In genomic region chr3:16987141-16987540, GRCh38 we compare ENCODE assay signal across 28 cellular contexts.
DNase-seq lines count a peak whose midpoint lies in the region; ATAC-seq, FAIRE-seq and TF ChIP-seq lines count a peak whose summit lies in the region.
"Had no signal": no experiment of that assay in that cellular context is flagged by ENCODE, and none has a peak within 500 bp of the region (broad histone marks: within the 10 kb centered on the region; RNA-seq: fewer than 3 reads in every experiment).

No MANE protein-coding gene starts in this region.

- no peak overlapping the region for H2AFZ ChIP-seq in trophoblast cell (ENCODE audit: insufficient read depth, low read length, poor library complexity)

- H4K91ac ChIP-seq in trophoblast cell (ENCODE audit: low read depth, low read length) = no peak overlapping the region

- no peaks in the 10 kb centered on the region for H3K36me3 ChIP-seq in trophoblast cell (ENCODE audit: control insufficient read depth in 1 of 2, insufficient read depth in 2 of 2, low read length in 2 of 2)
- H3K36me3 ChIP-seq in tibial nerve = no peaks in the 10 kb centered on the region
- H3K36me3 ChIP-seq: SJCRH30 had no signal

- H2AK5ac ChIP-seq in trophoblast cell (ENCODE audit: low read length) = no peak overlapping the region

- no peak overlapping the region for H3K4me3 ChIP-seq in trophoblast cell (ENCODE audit: low read depth, low read length)
- H3K4me3 ChIP-seq in coronary artery = no peak overlapping the region
- no peak overlapping the region for H3K4me3 ChIP-seq in tibial nerve
- H3K4me3 ChIP-seq: A549; BLaER1 treated with 17β-estradiol and CSF1 and Interleukin-3, amounts not matched to agents 10 nM and 100 nM; K562; SJCRH30 had no signal

- no peak overlapping the region for H4K12ac ChIP-seq in trophoblast cell (ENCODE audit: low read depth, low read length)

- H3K4ac ChIP-seq in trophoblast cell (ENCODE audit: low read depth, low read length) = no peak overlapping the region

- intact Hi-C loops in left colon (cut with DNase I, micrococcal nuclease) = no loop called here

- H2BK5ac ChIP-seq in trophoblast cell (ENCODE audit: low read depth, low read length, poor library complexity) = no peak overlapping the region

- peak overlapping the region; percentile 88 for H3K23ac ChIP-seq in trophoblast cell (ENCODE audit: low read length)

- no peak for TF ChIP-seq EP300 in tibial nerve (IDR thresholded peaks at IDR 0.05)

- H2BK12ac ChIP-seq in trophoblast cell (ENCODE audit: low read length) = no peak overlapping the region

- H3K27me3 ChIP-seq in trophoblast cell (ENCODE audit: insufficient read depth, low read length) = no peaks in the 10 kb centered on the region
- no peaks in the 10 kb centered on the region for H3K27me3 ChIP-seq in tibial nerve
- H3K27me3 ChIP-seq: BLaER1 treated with 17β-estradiol and CSF1 and Interleukin-3, amounts not matched to agents 10 nM and 100 nM; SJCRH30 had no signal

- no peaks in the 10 kb centered on the region for H3K79me2 ChIP-seq in trophoblast cell (ENCODE audit: control insufficient read depth, insufficient read depth, low read length, poor library complexity)

- ATAC-seq in left colon = peak; percentile 46
- ATAC-seq: A549, HCT116, K562, PC-3, SK-N-SH treated with all-trans-retinoic acid at 6 μM for 48 hours had no signal

- H3K4me1 ChIP-seq in trophoblast cell (ENCODE audit: control insufficient read depth in 1 of 2, insufficient read depth in 2 of 2, low read length in 2 of 2) = no peaks in the 10 kb centered on the region
- H3K4me1 ChIP-seq in tibial nerve = no peaks in the 10 kb centered on the region
- H3K4me1 ChIP-seq: A549; BLaER1 treated with 17β-estradiol and CSF1 and Interleukin-3, amounts not matched to agents 10 nM and 100 nM; SJCRH30 had no signal

- H3K9ac ChIP-seq in trophoblast cell (ENCODE audit: low read length) = no peak overlapping the region
- H3K9ac ChIP-seq: BLaER1 treated with 17β-estradiol and CSF1 and Interleukin-3, amounts not matched to agents 10 nM and 100 nM had no signal

- TF ChIP-seq CTCF in coronary artery (IDR thresholded peaks at IDR 0.05) (no peak), tibial nerve (IDR thresholded peaks at IDR 0.05) (no peak)

- no peak for TF ChIP-seq POLR2A in tibial nerve (IDR thresholded peaks at IDR 0.05)

- H3K27ac ChIP-seq in trophoblast cell (ENCODE audit: low read depth, low read length) (no peak overlapping the region), coronary artery (no peak overlapping the region), tibial nerve (no peak overlapping the region)
- H3K27ac ChIP-seq: A549; BLaER1 treated with 17β-estradiol and CSF1 and Interleukin-3, amounts not matched to agents 10 nM and 100 nM; SJCRH30 had no signal

- H3K18ac ChIP-seq in trophoblast cell (ENCODE audit: low read length) = no peak overlapping the region

- DNase-seq in GM18507 (ENCODE audit: extremely low spot score, insufficient read length, low read depth) = no peak
- DNase-seq in NCI-H774 (lab: John Stamatoyannopoulos, UW) = peak; percentile 80
- no peak for DNase-seq in left colon
- no peak for DNase-seq in trophoblast cell
- no peak for DNase-seq in coronary artery (ENCODE audit: low spot score)
- DNase-seq in NCI-H1694 (lab: John Stamatoyannopoulos, UW) = no peak
- DNase-seq in tibial nerve (ENCODE audit: low spot score in 2 of 2) = no peak
- DNase-seq: AML-193; CD4-positive, alpha-beta T cell; EL; GDM1; Kasumi-1; NCI-H1092 treated with DMSO at 0.1 percent for 48 hours; NCI-H1436; NCI-H187 treated with DMSO at 0.1 percent for 48 hours; NCI-H2171 treated with DMSO at 0.1 percent for 48 hours; NCI-H345; NCI-H510A treated with DMSO at 0.1 percent for 48 hours; NCI-H748 treated with DMSO at 0.1 percent for 48 hours; NK-92 treated with Interleukin-12 subunit alpha and Interleukin-12 subunit beta, amount 100 ng/mL, for 24 hours; PC-3; SJCRH30 had no signal

- H2BK120ac ChIP-seq in trophoblast cell (ENCODE audit: insufficient read depth, low read length, poor library complexity) = no peak overlapping the region

- H3K9me3 ChIP-seq in trophoblast cell (ENCODE audit: insufficient read depth, low read depth, low read length) (no peaks in the 10 kb centered on the region), tibial nerve (no peaks in the 10 kb centered on the region)
- H3K9me3 ChIP-seq: A549, SJCRH30 had no signal

- no peak overlapping the region for H4K8ac ChIP-seq in trophoblast cell (ENCODE audit: low read depth, low read length)

- H3K79me1 ChIP-seq in trophoblast cell (ENCODE audit: low read length) = no peaks in the 10 kb centered on the region

- FAIRE-seq in GM18507 (lab: Jason Lieb, UNC) = peak; percentile 12
- FAIRE-seq: A549, GM12891, K562 had no signal

- H3K14ac ChIP-seq in trophoblast cell (ENCODE audit: low read length) = no peak overlapping the region

- no peak overlapping the region for H3K4me2 ChIP-seq in trophoblast cell (ENCODE audit: low read length)
- H3K4me2 ChIP-seq: A549; BLaER1 treated with 17β-estradiol and CSF1 and Interleukin-3, amounts not matched to agents 10 nM and 100 nM had no signal

- WGBS in trophoblast cell (ENCODE audit: extremely low coverage, insufficient coverage, insufficient read length) = no CpG with 5 or more reads among the region's 4 CpGs
- 83 to 86% methylated on average over 4 of the region's 4 CpGs for WGBS in tibial nerve, 2 donors
